Comparison of ENCODE assay signal across 25 cellular contexts in genomic region chr12:113340061-113340460, GRCh38. TPM values are rescaled to one million over a fixed set of nuclear protein-coding genes. Genes with fewer than 3 reads are reported as not detected.
DNase-seq lines count a peak whose midpoint lies in the region; ATAC-seq, FAIRE-seq and TF ChIP-seq lines count a peak whose summit lies in the region.
"Had no signal": no experiment of that assay in that cellular context is flagged by ENCODE, and none has a peak within 500 bp of the region (broad histone marks: within the 10 kb centered on the region; RNA-seq: fewer than 3 reads in every experiment).

No MANE protein-coding gene starts in this region.

- no peaks in the 10 kb centered on the region for H3K27me3 Mint-ChIP-seq in dendritic cell treated with granulocyte-macrophage colony-stimulating factor and Interleukin-4, amounts not matched to agents 40 ng/mL and 50 ng/mL, for 4 days
- H3K27me3 Mint-ChIP-seq: B cell; CD4-positive, alpha-beta T cell had no signal

- 89 to 97% methylated on average over 3 of the region's 3 CpGs for WGBS in pancreas, 2 donors

- peaks cover 47% of the 10 kb centered on the region for H3K4me1 Mint-ChIP-seq in dendritic cell treated with granulocyte-macrophage colony-stimulating factor and Interleukin-4, amounts not matched to agents 40 ng/mL and 50 ng/mL, for 4 days (ENCODE audit: low read depth)

- peak overlapping the region; percentile 75 for H3K27ac Mint-ChIP-seq in dendritic cell treated with granulocyte-macrophage colony-stimulating factor and Interleukin-4, amounts not matched to agents 40 ng/mL and 50 ng/mL, for 4 days
- H3K27ac Mint-ChIP-seq: B cell; CD4-positive, alpha-beta T cell; CD8-positive, alpha-beta memory T cell; GM23338; H9 had no signal

- TF ChIP-seq CTCF in pancreas (IDR thresholded peaks at IDR 0.05) = no peak
- no peak for TF ChIP-seq CTCF in BE2C (IDR thresholded peaks at IDR 0.05; ENCODE audit: low read depth, low read length)

- no peaks in the 10 kb centered on the region for H3K27me3 ChIP-seq in pancreas
- no peaks in the 10 kb centered on the region for H3K27me3 ChIP-seq in BE2C
- H3K27me3 ChIP-seq: BLaER1 treated with 17β-estradiol and CSF1 and Interleukin-3, amounts not matched to agents 10 nM and 100 nM had no signal

- H3K4me1 ChIP-seq in pancreas = no peaks in the 10 kb centered on the region
- no peaks in the 10 kb centered on the region for H3K4me1 ChIP-seq in BE2C

- H3K36me3 ChIP-seq in pancreas (no peaks in the 10 kb centered on the region), BE2C (no peaks in the 10 kb centered on the region)
- H3K36me3 ChIP-seq: BLaER1 treated with 17β-estradiol and CSF1 and Interleukin-3, amounts not matched to agents 10 nM and 100 nM had no signal

- DNase-seq in DMS 273 (lab: John Stamatoyannopoulos, UW; ENCODE audit: unreplicated experiment) (peak; percentile 8), DMS 273 treated with DMSO at 0.1 percent for 48 hours (lab: John Stamatoyannopoulos, UW) (no peak), fibroblast of peridontal ligament (ENCODE audit: extremely low read depth) (peak; percentile 15), mesenteric fat pad (ENCODE audit: low spot score) (no peak), activated T-cell treated with anti-CD3 and anti-CD28 coated beads for 4 hours (no peak), pancreas (no peak), BE2C (no peak)
- DNase-seq: CD4-positive, alpha-beta T cell; CD8-positive, alpha-beta memory T cell; DMS153; DND-41; EL; GDM1; H9 had no signal

- H3K27ac ChIP-seq in pancreas = no peak overlapping the region
- H3K27ac ChIP-seq: 22Rv1; BLaER1 treated with 17β-estradiol and CSF1 and Interleukin-3, amounts not matched to agents 10 nM and 100 nM had no signal

- no peak for FAIRE-seq in pancreas (lab: Jason Lieb, UNC)
- FAIRE-seq: A204.1, D721Med, GM12878, GM19239 had no signal

- H3K36me3 Mint-ChIP-seq in dendritic cell treated with granulocyte-macrophage colony-stimulating factor and Interleukin-4, amounts not matched to agents 40 ng/mL and 50 ng/mL, for 4 days (ENCODE audit: low read depth) = no peaks in the 10 kb centered on the region
- H3K36me3 Mint-ChIP-seq: CD14-positive monocyte; CD8-positive, alpha-beta memory T cell had no signal

- intact Hi-C loops in dendritic cell treated with granulocyte-macrophage colony-stimulating factor and Interleukin-4, amounts not matched to agents 40 ng/mL and 50 ng/mL, for 4 days (cut with micrococcal nuclease) = no loop called here
- intact Hi-C loops in pancreas (cut with DNase I) = no loop called here

- H3K9me3 Mint-ChIP-seq in dendritic cell treated with granulocyte-macrophage colony-stimulating factor and Interleukin-4, amounts not matched to agents 40 ng/mL and 50 ng/mL, for 4 days = no peaks in the 10 kb centered on the region
- H3K9me3 Mint-ChIP-seq: CD4-positive, alpha-beta T cell; CD8-positive, alpha-beta memory T cell; GM23338; H9 had no signal

- no peaks in the 10 kb centered on the region for H3K9me3 ChIP-seq in pancreas
- H3K9me3 ChIP-seq in BE2C = no peaks in the 10 kb centered on the region
- H3K9me3 ChIP-seq: BLaER1 treated with 17β-estradiol and CSF1 and Interleukin-3, amounts not matched to agents 10 nM and 100 nM had no signal

- no peak overlapping the region for H3K4me3 Mint-ChIP-seq in dendritic cell treated with granulocyte-macrophage colony-stimulating factor and Interleukin-4, amounts not matched to agents 40 ng/mL and 50 ng/mL, for 4 days
- H3K4me3 Mint-ChIP-seq: B cell; CD14-positive monocyte; CD4-positive, alpha-beta T cell; CD8-positive, alpha-beta memory T cell; GM23338; H9 had no signal

- no peak for ATAC-seq in pancreas
- ATAC-seq: GM12878, GM23338, HCT116 had no signal

- no peak overlapping the region for H3K4me3 ChIP-seq in pancreas
- H3K4me3 ChIP-seq in BE2C (ENCODE audit: low read depth, low read length) = no peak overlapping the region
- H3K4me3 ChIP-seq: BLaER1 treated with 17β-estradiol and CSF1 and Interleukin-3, amounts not matched to agents 10 nM and 100 nM; GM12878; GM23338 had no signal

RNA-seq across cellular contexts. Expression of gene SLC8B1, which starts 5.2 kb away (rescaled TPM):
- total RNA-seq in mesenteric fat pad (28.5 TPM), pancreas (10 to 100 TPM; 13.0 to 26.8 (median 17.2) TPM)
- 10 to 100 TPM; 25.9 to 39.1 TPM for polyA plus RNA-seq in pancreas
- polyA plus RNA-seq in BE2C (2012; ENCODE audit: insufficient read depth, insufficient read length, low read depth) = 0.82 TPM

RNA-seq across cellular contexts. Expression of gene PLBD2, which starts 18.3 kb away (rescaled TPM):
- total RNA-seq in mesenteric fat pad (62.9 TPM), pancreas (10 to 100 TPM; 13.9 to 29.3 (median 17.5) TPM)
- polyA plus RNA-seq in pancreas = 10 to 100 TPM; 11.4 to 11.6 TPM
- polyA plus RNA-seq in BE2C (2012; ENCODE audit: insufficient read depth, insufficient read length, low read depth) = 17.2 TPM

Comparison
In these comparisons a context has a peak if more than half of its experiments do, and no peak if none do; other contexts are left out.
1. DNase-seq: peak in DMS 273 (single experiment) and fibroblast of peridontal ligament (single experiment); none in DMS 273 treated with DMSO at 0.1 percent for 48 hours (single experiment), mesenteric fat pad (single experiment), activated T-cell treated with anti-CD3 and anti-CD28 coated beads for 4 hours (single experiment), pancreas (0 of 6) and BE2C (single experiment).